Comparison of ENCODE assay signal across 2 cellular contexts in the genomic region with DNA sequence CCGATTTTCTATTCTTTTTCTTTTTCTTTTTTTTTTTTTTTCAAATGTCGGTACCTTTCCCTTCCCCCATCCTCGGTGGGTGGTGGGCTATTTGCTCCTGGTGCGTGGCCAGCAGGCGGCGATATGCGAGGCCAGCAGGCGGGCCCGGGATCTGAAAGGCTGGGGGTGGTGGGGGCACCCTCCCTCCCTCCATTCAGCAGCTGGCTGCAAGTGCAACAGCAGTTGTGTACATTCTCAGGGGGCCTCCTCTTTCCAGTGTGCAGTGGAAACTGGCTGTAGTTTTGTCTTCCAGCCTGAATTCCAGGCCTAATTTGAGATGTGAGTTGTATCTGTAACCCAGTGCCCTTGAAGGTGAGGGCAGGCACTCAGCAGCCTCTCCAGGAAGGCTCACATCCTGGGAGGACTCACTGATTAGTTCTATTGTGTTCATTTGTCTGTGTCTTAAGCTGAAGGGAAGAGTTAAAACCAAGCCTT.
TF ChIP-seq lines count a peak whose summit lies in the region.

No MANE protein-coding gene starts in this region.

TF ChIP-seq in SK-N-SH, 30 proteins besides CTCF, POLR2A, EP300 and RAD21 (continued from another document):
- TF ChIP-seq REST (IDR thresholded peaks at IDR 0.05; ENCODE audit: low read depth, low read length), result no peak
- TF ChIP-seq RXRA (IDR thresholded peaks at IDR 0.05; ENCODE audit: borderline replicate concordance, low read depth), result no peak
- TF ChIP-seq, protein P1, sequence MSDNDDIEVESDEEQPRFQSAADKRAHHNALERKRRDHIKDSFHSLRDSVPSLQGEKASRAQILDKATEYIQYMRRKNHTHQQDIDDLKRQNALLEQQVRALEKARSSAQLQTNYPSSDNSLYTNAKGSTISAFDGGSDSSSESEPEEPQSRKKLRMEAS (IDR thresholded peaks at IDR 0.05; ENCODE audit: low read depth), result no peak
- 0 out of 2 replicates have a peak, but pooled peaks have one; percentile 30 for TF ChIP-seq GATA2 (CRISPR knock-in tag; IDR thresholded peaks at IDR 0.05)
- no peak for TF ChIP-seq IRF3 (IDR thresholded peaks at IDR 0.05; ENCODE audit: low read depth, low read length)
- TF ChIP-seq, protein P2, sequence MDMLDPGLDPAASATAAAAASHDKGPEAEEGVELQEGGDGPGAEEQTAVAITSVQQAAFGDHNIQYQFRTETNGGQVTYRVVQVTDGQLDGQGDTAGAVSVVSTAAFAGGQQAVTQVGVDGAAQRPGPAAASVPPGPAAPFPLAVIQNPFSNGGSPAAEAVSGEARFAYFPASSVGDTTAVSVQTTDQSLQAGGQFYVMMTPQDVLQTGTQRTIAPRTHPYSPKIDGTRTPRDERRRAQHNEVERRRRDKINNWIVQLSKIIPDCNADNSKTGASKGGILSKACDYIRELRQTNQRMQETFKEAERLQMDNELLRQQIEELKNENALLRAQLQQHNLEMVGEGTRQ (IDR thresholded peaks at IDR 0.05; ENCODE audit: borderline replicate concordance, low read depth, low read length), result no peak
- no peak for TF ChIP-seq NRF1 (IDR thresholded peaks at IDR 0.05; ENCODE audit: low read depth, low read length)
- peak; percentile 52 for TF ChIP-seq SMC3 (IDR thresholded peaks at IDR 0.05; ENCODE audit: low read depth, low read length)
- TF ChIP-seq RFX5 (IDR thresholded peaks at IDR 0.05; ENCODE audit: low read length), result no peak
- TF ChIP-seq TCF12 (IDR thresholded peaks at IDR 0.05), result no peak

TF ChIP-seq in SK-N-SH treated with all-trans-retinoic acid at 6 μM for 48 hours, 23 proteins besides CTCF, POLR2A, EP300 and RAD21 (continued from another document):
- no peak for TF ChIP-seq PPARA (CRISPR knock-in tag; IDR thresholded peaks at IDR 0.05; ENCODE audit: borderline replicate concordance)
- no peak for TF ChIP-seq ZC3H10 (CRISPR knock-in tag; IDR thresholded peaks at IDR 0.05)
- no peak for TF ChIP-seq ZFP30 (CRISPR knock-in tag; IDR thresholded peaks at IDR 0.05)
- TF ChIP-seq BACH2 (CRISPR knock-in tag; IDR thresholded peaks at IDR 0.05; ENCODE audit: borderline replicate concordance), result no peak
